In genomic region chr17:13638855-13639458, GRCh38 we compare ENCODE assay signal across 12 cellular contexts. TPM values are rescaled to one million over a fixed set of nuclear protein-coding genes. Genes with fewer than 3 reads are reported as not detected.
A peak's percentile ranks its signal among the peaks of the same experiment; 100 is the strongest.
DNase-seq lines count a peak whose midpoint lies in the region; TF ChIP-seq lines count a peak whose summit lies in the region.
"Had no signal": no experiment of that assay in that cellular context is flagged by ENCODE, and none has a peak within 500 bp of the region (broad histone marks: within the 10 kb centered on the region; RNA-seq: fewer than 3 reads in every experiment).

No MANE protein-coding gene starts in this region.

- no peaks in the 10 kb centered on the region for H3K79me1 ChIP-seq in mesendoderm (ENCODE audit: low read length)

- H3K36me3 ChIP-seq in mesendoderm (ENCODE audit: control insufficient read depth, insufficient read depth, low read length), result no peaks in the 10 kb centered on the region

- H3K4ac ChIP-seq in mesendoderm (ENCODE audit: low read depth, low read length), result no peak overlapping the region

- H2AK5ac ChIP-seq in mesendoderm (ENCODE audit: low read length), result no peak overlapping the region

- H3K27ac ChIP-seq in mesendoderm (ENCODE audit: low read depth, low read length), result no peak overlapping the region
- H3K27ac ChIP-seq: epithelial cell of prostate had no signal

- in situ Hi-C loops in astrocyte of the spinal cord (cut with HindIII; ENCODE audit: low sequenced_read_pairs), result no loop called here

- no peak overlapping the region for H3K56ac ChIP-seq in mesendoderm (ENCODE audit: low read length)

- H3K79me2 ChIP-seq in mesendoderm (ENCODE audit: control insufficient read depth, insufficient read depth, low read length), result no peaks in the 10 kb centered on the region

- H3K9ac ChIP-seq in mesendoderm (ENCODE audit: low read length), result no peak overlapping the region

- no peak overlapping the region for H2BK5ac ChIP-seq in mesendoderm (ENCODE audit: low read length)

- H3K4me3 ChIP-seq in astrocyte of the spinal cord (ENCODE audit: low read depth, low read length) (no peak overlapping the region), mesendoderm (ENCODE audit: low read length) (no peak overlapping the region)

- no peak overlapping the region for H3K4me2 ChIP-seq in mesendoderm (ENCODE audit: low read length)

- no peak overlapping the region for H3K23ac ChIP-seq in mesendoderm (ENCODE audit: low read length)

- peak; percentile 8 to 14 for DNase-seq in activated CD4-positive, alpha-beta T cell treated with anti-CD3 and anti-CD28 coated beads, Interleukin-2, amount 50 U/mL, for 48 hours
- no peak for DNase-seq in activated CD4-positive, alpha-beta T cell treated with anti-CD3 and anti-CD28 coated beads for 1 hour
- peak; percentile 44 for DNase-seq in NCI-H226
- peak; percentile 78 for DNase-seq in astrocyte of the spinal cord (ENCODE audit: low read depth, low spot score)
- DNase-seq in mesendoderm, result peak; percentile 90
- DNase-seq in RKO (ENCODE audit: low spot score), result no peak
- DNase-seq in NCI-H345 (lab: John Stamatoyannopoulos, UW), result no peak
- DNase-seq in kidney glomerular epithelial cell (lab: John Stamatoyannopoulos, UW), result no peak
- DNase-seq: activated effector memory CD4-positive, alpha-beta T cell treated with Interleukin-2 at 50 U/mL for 16 hours; Calu3; occipital lobe had no signal

- no peaks in the 10 kb centered on the region for H3K27me3 ChIP-seq in mesendoderm (ENCODE audit: insufficient read depth, low read length, poor library complexity)

- H4K5ac ChIP-seq in mesendoderm (ENCODE audit: low read length), result no peak overlapping the region

- TF ChIP-seq CTCF in astrocyte of the spinal cord (IDR thresholded peaks at IDR 0.05; ENCODE audit: low read depth, low read length), result no peak

- H2BK15ac ChIP-seq in mesendoderm (replicated peaks; ENCODE audit: low read depth), result no peak overlapping the region

- no peak overlapping the region for H3K18ac ChIP-seq in mesendoderm (ENCODE audit: low read length)

- no CpG with 5 or more reads among the region's 1 CpG for WGBS in mesendoderm (ENCODE audit: extremely low coverage, insufficient coverage, low lambda C conversion rate)

- H3K4me1 ChIP-seq in mesendoderm (ENCODE audit: control insufficient read depth, low read depth, low read length), result no peaks in the 10 kb centered on the region

- no peak overlapping the region for H4K8ac ChIP-seq in mesendoderm (ENCODE audit: low read depth, low read length)

- no peak overlapping the region for H2BK120ac ChIP-seq in mesendoderm (ENCODE audit: low read depth, low read length)

RNA-seq across cellular contexts. Expression of gene HS3ST3A1, which starts 37.2 kb away (rescaled TPM):
- 12.0 TPM for polyA plus RNA-seq in mesendoderm (2013, experiment 1 of 2)
- 10.6 TPM for polyA plus RNA-seq in mesendoderm (2013, experiment 2 of 2)

Comparison
In these comparisons a context has a peak if more than half of its experiments do, and no peak if none do; other contexts are left out.
1. DNase-seq: peak in activated CD4-positive, alpha-beta T cell treated with anti-CD3 and anti-CD28 coated beads, Interleukin-2, amount 50 U/mL, for 48 hours (2 of 2), NCI-H226 (single experiment), astrocyte of the spinal cord (single experiment) and mesendoderm (single experiment); none in activated CD4-positive, alpha-beta T cell treated with anti-CD3 and anti-CD28 coated beads for 1 hour (single experiment), RKO (single experiment), NCI-H345 (single experiment) and kidney glomerular epithelial cell (single experiment).